Comparison of ENCODE assay signal across 33 cellular contexts in the genomic region with DNA sequence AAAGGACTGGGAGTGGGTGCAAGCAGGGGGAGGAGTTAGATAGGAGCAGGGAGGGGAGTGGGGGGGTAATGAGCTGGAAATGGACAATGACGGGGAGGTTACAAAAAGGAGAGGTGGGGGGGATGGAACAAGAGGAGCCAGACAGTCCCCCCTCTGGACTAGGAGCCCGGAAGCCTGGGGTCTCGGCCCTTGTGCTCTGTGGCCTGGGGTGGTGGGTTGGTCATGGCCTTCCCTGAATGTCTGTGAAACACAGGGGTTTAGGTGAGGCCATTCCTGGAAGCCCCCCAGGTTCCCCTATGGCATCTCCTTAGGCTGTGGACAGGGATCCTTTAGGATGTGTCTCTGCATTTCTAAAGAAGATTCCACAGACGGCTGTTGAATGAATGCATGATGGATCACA. TPM values are rescaled to one million over a fixed set of nuclear protein-coding genes. Genes with fewer than 3 reads are reported as not detected.
"Had no signal": no experiment of that assay in that cellular context is flagged by ENCODE, and none has a peak within 500 bp of the region (broad histone marks: within the 10 kb centered on the region; RNA-seq: fewer than 3 reads in every experiment).

No MANE protein-coding gene starts in this region.

- H3K27ac ChIP-seq: ascending aorta, breast epithelium, cardiac muscle cell, epithelial cell of prostate, esophagus squamous epithelium, gastroesophageal sphincter had no signal

- DNase-seq: activated CD4-positive, alpha-beta memory T cell treated with anti-CD3 and anti-CD28 coated beads for 36 hours; activated CD4-positive, alpha-beta T cell treated with anti-CD3 and anti-CD28 coated beads for 36 hours; activated CD4-positive, alpha-beta T cell treated with anti-CD3 and anti-CD28 coated beads, Interleukin-2, amount 10 ng/mL, durations not matched to agents 24 days and 14 days; activated CD4-positive, CD25-positive, alpha-beta regulatory T cell; activated CD4-positive, CD25-positive, alpha-beta regulatory T cell treated with anti-CD3 and anti-CD28 coated beads, Interleukin-2, amount 50 U/mL, for 72 hours; activated CD8-positive, alpha-beta memory T cell treated with anti-CD3 and anti-CD28 coated beads, Interleukin-2, amount 10 ng/mL, durations not matched to agents 7 days and 5 days; activated CD8-positive, alpha-beta memory T cell treated with anti-CD3 and anti-CD28 coated beads, Interleukin-2, amount 50 U/mL, for 4 hours; activated CD8-positive, alpha-beta T cell treated with anti-CD3 and anti-CD28 coated beads, Interleukin-2, amount 10 ng/mL, durations not matched to agents 7 days and 5 days; activated gamma-delta T cell; activated naive CD4-positive, alpha-beta T cell; activated naive CD4-positive, alpha-beta T cell treated with anti-CD3 and anti-CD28 coated beads, Interleukin-2, amount 10 ng/mL, durations not matched to agents 7 days and 5 days; activated naive CD8-positive, alpha-beta T cell treated with anti-CD3 and anti-CD28 coated beads, Interleukin-2, amount 10 ng/mL, durations not matched to agents 7 days and 5 days; activated T-cell treated with anti-CD3 and anti-CD28 coated beads, Interleukin-2, amount 50 U/mL, for 1 hour; activated T-cell treated with anti-CD3 and anti-CD28 coated beads, Interleukin-2, amount 50 U/mL, for 48 hours; central memory CD4-positive, alpha-beta T cell; cortex of kidney; dermis blood vessel endothelial cell; effector CD4-positive, alpha-beta T cell; esophagus squamous epithelium; foreskin melanocyte; T-helper 1 cell; T-helper 17 cell had no signal

- H3K4me1 ChIP-seq: ascending aorta, breast epithelium, gastroesophageal sphincter had no signal

- H3K9me3 ChIP-seq: ascending aorta, breast epithelium, esophagus squamous epithelium, gastroesophageal sphincter had no signal

- H3K27me3 ChIP-seq: cardiac muscle cell had no signal

- H3K27ac Mint-ChIP-seq: activated CD4-positive, alpha-beta memory T cell treated with anti-CD3 and anti-CD28 coated beads for 36 hours; activated CD4-positive, alpha-beta T cell treated with anti-CD3 and anti-CD28 coated beads for 36 hours; activated CD4-positive, alpha-beta T cell treated with anti-CD3 and anti-CD28 coated beads, Interleukin-2, amount 10 ng/mL, durations not matched to agents 24 days and 14 days; activated CD8-positive, alpha-beta memory T cell treated with anti-CD3 and anti-CD28 coated beads, Interleukin-2, amount 10 ng/mL, durations not matched to agents 7 days and 5 days; activated CD8-positive, alpha-beta T cell treated with anti-CD3 and anti-CD28 coated beads, Interleukin-2, amount 10 ng/mL, durations not matched to agents 7 days and 5 days; activated naive CD4-positive, alpha-beta T cell treated with anti-CD3 and anti-CD28 coated beads, Interleukin-2, amount 10 ng/mL, durations not matched to agents 7 days and 5 days; activated naive CD4-positive, alpha-beta T cell treated with anti-CD3 and anti-CD28 coated beads, Interleukin-2, amount 50 U/mL, for 72 hours; activated naive CD8-positive, alpha-beta T cell treated with anti-CD3 and anti-CD28 coated beads, Interleukin-2, amount 10 ng/mL, durations not matched to agents 7 days and 5 days; activated T-helper 1 cell treated with anti-CD3 and anti-CD28 coated beads, Interleukin-12 subunit alpha, Interleukin-12 subunit beta, Interleukin-2, Interleukin-4 antibody, amounts not matched to agents 30 ng/mL and 10 ng/mL and 1 ng/mL, durations not matched to agents 14 hours and 24 hours and 36 hours; T-helper 17 cell had no signal

- H3K9me3 Mint-ChIP-seq: activated CD4-positive, alpha-beta memory T cell treated with anti-CD3 and anti-CD28 coated beads for 36 hours; activated CD4-positive, alpha-beta T cell treated with anti-CD3 and anti-CD28 coated beads, Interleukin-2, amount 10 ng/mL, durations not matched to agents 24 days and 14 days; activated naive CD4-positive, alpha-beta T cell treated with anti-CD3 and anti-CD28 coated beads, Interleukin-2, amount 10 ng/mL, durations not matched to agents 7 days and 5 days; activated naive CD8-positive, alpha-beta T cell treated with anti-CD3 and anti-CD28 coated beads, Interleukin-2, amount 10 ng/mL, durations not matched to agents 7 days and 5 days; activated T-helper 1 cell treated with anti-CD3 and anti-CD28 coated beads, Interleukin-12 subunit alpha, Interleukin-12 subunit beta, Interleukin-2, Interleukin-4 antibody, amounts not matched to agents 30 ng/mL and 10 ng/mL and 1 ng/mL, durations not matched to agents 14 hours and 24 hours and 36 hours had no signal

- H3K4me3 Mint-ChIP-seq: activated CD4-positive, alpha-beta memory T cell treated with anti-CD3 and anti-CD28 coated beads for 36 hours; activated CD8-positive, alpha-beta memory T cell treated with anti-CD3 and anti-CD28 coated beads, Interleukin-2, amount 10 ng/mL, durations not matched to agents 7 days and 5 days; activated CD8-positive, alpha-beta T cell treated with anti-CD3 and anti-CD28 coated beads, Interleukin-2, amount 10 ng/mL, durations not matched to agents 7 days and 5 days; activated naive CD4-positive, alpha-beta T cell treated with anti-CD3 and anti-CD28 coated beads, Interleukin-2, amount 10 ng/mL, durations not matched to agents 7 days and 5 days; activated naive CD8-positive, alpha-beta T cell treated with anti-CD3 and anti-CD28 coated beads, Interleukin-2, amount 10 ng/mL, durations not matched to agents 7 days and 5 days had no signal

- H3K4me3 ChIP-seq: ascending aorta, breast epithelium, cardiac muscle cell, esophagus squamous epithelium, gastroesophageal sphincter had no signal

- H3K36me3 Mint-ChIP-seq: activated CD8-positive, alpha-beta memory T cell treated with anti-CD3 and anti-CD28 coated beads, Interleukin-2, amount 10 ng/mL, durations not matched to agents 7 days and 5 days; activated naive CD4-positive, alpha-beta T cell treated with anti-CD3 and anti-CD28 coated beads, Interleukin-2, amount 10 ng/mL, durations not matched to agents 7 days and 5 days; activated naive CD8-positive, alpha-beta T cell treated with anti-CD3 and anti-CD28 coated beads, Interleukin-2, amount 10 ng/mL, durations not matched to agents 7 days and 5 days had no signal

- FAIRE-seq: colon, endometrium, endothelial cell of umbilical vein had no signal

- ATAC-seq: activated CD4-positive, alpha-beta T cell treated with anti-CD3 and anti-CD28 coated beads for 36 hours; activated CD8-positive, alpha-beta memory T cell treated with anti-CD3 and anti-CD28 coated beads, Interleukin-2, amount 10 ng/mL, durations not matched to agents 7 days and 5 days; activated CD8-positive, alpha-beta T cell treated with anti-CD3 and anti-CD28 coated beads, Interleukin-2, amount 10 ng/mL, durations not matched to agents 7 days and 5 days; activated naive CD4-positive, alpha-beta T cell treated with anti-CD3 and anti-CD28 coated beads, Interleukin-2, amount 50 U/mL, for 72 hours; gastroesophageal sphincter; T-helper 17 cell had no signal

- H3K36me3 ChIP-seq: ascending aorta, breast epithelium, cardiac muscle cell, esophagus squamous epithelium, gastroesophageal sphincter had no signal

RNA-seq across cellular contexts. Expression of a gene that starts 12.1 kb away (rescaled TPM):
- total RNA-seq: fibroblast of villous mesenchyme had no signal

RNA-seq across cellular contexts. Expression of a gene that starts 48.3 kb away (rescaled TPM):
- total RNA-seq: dermis blood vessel endothelial cell, endothelial cell of umbilical vein had no signal
